In the genomic region with DNA sequence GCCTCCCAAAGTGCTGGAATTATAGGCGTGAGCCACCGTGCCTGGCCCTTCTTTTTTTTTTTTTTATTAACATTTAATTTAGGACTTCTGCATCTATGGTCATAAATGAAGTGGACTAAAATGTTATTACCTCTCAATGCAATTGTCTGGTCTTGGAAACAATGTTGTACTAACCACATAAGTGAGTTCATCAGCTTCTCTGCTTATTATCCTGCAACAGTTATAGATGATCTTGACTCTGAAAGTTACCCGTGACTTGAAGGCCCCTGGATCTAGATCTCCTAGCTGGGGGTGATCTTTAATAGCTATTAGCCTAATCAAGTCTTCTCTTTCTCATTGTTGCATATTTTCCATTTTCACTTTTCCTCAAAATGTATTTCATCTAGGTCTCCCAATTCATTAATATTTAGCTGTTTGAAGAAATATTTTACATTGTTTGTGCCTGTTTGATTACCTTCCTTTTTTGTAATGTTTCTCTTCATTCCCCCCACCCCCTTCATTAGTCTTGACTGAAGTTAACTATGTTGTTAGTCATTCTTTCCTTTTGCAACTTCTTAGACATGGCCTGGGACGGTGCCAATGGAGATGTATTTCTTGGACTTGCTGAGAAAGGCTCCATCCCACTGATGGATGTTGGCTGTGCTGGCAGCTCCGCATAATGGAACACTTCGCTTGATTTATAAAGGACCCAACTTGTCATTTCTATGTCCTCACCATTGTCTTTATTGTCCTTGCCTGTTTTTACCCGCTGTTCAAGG, we compare ENCODE assay signal across 14 cellular contexts.
DNase-seq lines count a peak whose midpoint lies in the region; ATAC-seq, FAIRE-seq and TF ChIP-seq lines count a peak whose summit lies in the region.
"Had no signal": no experiment of that assay in that cellular context is flagged by ENCODE, and none has a peak within 500 bp of the region (broad histone marks: within the 10 kb centered on the region; RNA-seq: fewer than 3 reads in every experiment).

No MANE protein-coding gene starts in this region.

- POLR2A ChIA-PET in HepG2 (lab: Yijun Ruan, JAX) = no interaction called here

- intact Hi-C loops in heart left ventricle (cut with DNase I) (no loop called here), cardiac septum (cut with DNase I) (no loop called here), HepG2 (cut with micrococcal nuclease; ENCODE audit: unreplicated experiment) (no loop called here), aorta (cut with DNase I) (loop anchor here in 1 of 2 donors (2.0 to 5.0 kb wide), 2 partner anchors 45 to 74 kb away; no protein-coding TSS in a partner anchor)

- FAIRE-seq in HepG2 (lab: Jason Lieb, UNC) = no peak

- no peak overlapping the region for H2AFZ ChIP-seq in HepG2 (ENCODE audit: low read length)

- in situ Hi-C loops in HepG2 (cut with HindIII; ENCODE audit: extremely low pct_ligation_motif_present, low pct_unique_long_range_greater_than_20kb) = no loop called here

- H4K20me1 ChIP-seq in HepG2 (ENCODE audit: insufficient read depth, low read length) = no peaks in the 10 kb centered on the region

- H3K9me3 ChIP-seq in heart left ventricle (no peaks in the 10 kb centered on the region), HepG2 (ENCODE audit: low read length) (no peaks in the 10 kb centered on the region), aorta (ENCODE audit: control insufficient read depth, low read length) (no peaks in the 10 kb centered on the region)
- H3K9me3 ChIP-seq: psoas muscle had no signal

- TF ChIP-seq EP300 in HepG2 (IDR thresholded peaks at IDR 0.05; ENCODE audit: low read depth in 2 of 2, low read length in 2 of 2) (no peak), HepG2 (CRISPR knock-in tag; IDR thresholded peaks at IDR 0.05; ENCODE audit: borderline replicate concordance) (no peak)

- ATAC-seq in heart left ventricle (peak in 3 of 4 donors; percentile 33 to 77 (median 39)), HepG2 (no peak), aorta (ENCODE audit: low FRiP score) (peak; percentile 80), HG03432 (IDR thresholded peaks at IDR 0.05; ENCODE audit: unreplicated experiment) (no peak)
- ATAC-seq: psoas muscle had no signal

- TF ChIP-seq CTCF in heart left ventricle (IDR thresholded peaks at IDR 0.05) (no peak), HepG2 (CRISPR knock-in tag; IDR thresholded peaks at IDR 0.05) (no peak), GM20000 (IDR thresholded peaks at IDR 0.05; ENCODE audit: extremely low read depth, missing control alignments) (no peak)

- CTCF ChIA-PET in HepG2 (lab: Yijun Ruan, JAX; ENCODE audit: low intra/inter-chr PET ratio, low total read pairs) = no interaction called here

- H3K36me3 ChIP-seq in heart left ventricle (no peaks in the 10 kb centered on the region), HepG2 (replicated peaks in 1 of 2; ENCODE audit: control insufficient read depth in 1 of 2, insufficient read depth in 2 of 2, low read length in 2 of 2) (no peaks in the 10 kb centered on the region; a peak in 1 of 5 replicates), aorta (ENCODE audit: control insufficient read depth in 1 of 2, insufficient read depth in 2 of 2, low read length in 1 of 2) (no peaks in the 10 kb centered on the region)

- H3K9ac ChIP-seq in HepG2 (ENCODE audit: insufficient read depth, low read depth, low read length) = no peak overlapping the region

- H3K4me3 ChIP-seq in heart left ventricle (no peak overlapping the region), HepG2 (replicated peaks in 1 of 3; ENCODE audit: insufficient read depth in 1 of 3, low read depth in 2 of 3, low read length in 3 of 3) (no peak overlapping the region), aorta (ENCODE audit: low read length in 2 of 2) (no peak overlapping the region)
- H3K4me3 ChIP-seq: psoas muscle had no signal

- no peak for TF ChIP-seq RAD21 in HepG2 (CRISPR knock-in tag; IDR thresholded peaks at IDR 0.05)

- no peak overlapping the region for H3K4me2 ChIP-seq in HepG2 (ENCODE audit: low read depth, low read length)

- 84 to 90% (median 87%) methylated on average over 7 of the region's 7 CpGs for WGBS in heart left ventricle, 4 donors
- 98% methylated on average over 7 of the region's 7 CpGs for WGBS in HepG2 (ENCODE audit: low lambda C conversion rate)
- WGBS in aorta, 2 donors = 30 to 32% methylated on average over 7 of the region's 7 CpGs

- peak in 4 of 5 donors; percentile 54 to 73 (median 62) for DNase-seq in heart left ventricle
- DNase-seq in cardiac septum (ENCODE audit: low spot score) = no peak
- DNase-seq in epithelial cell of prostate (ENCODE audit: low read depth, low spot score) = peak; percentile 39
- DNase-seq in HepG2 (ENCODE audit: low spot score) = no peak
- peak; percentile 89 to 92 for DNase-seq in aorta
- DNase-seq in GM20000 (ENCODE audit: low spot score) = no peak
- no peak for DNase-seq in activated CD4-positive, alpha-beta T cell treated with anti-CD3 and anti-CD28 coated beads for 48 hours
- DNase-seq: activated T-cell treated with anti-CD3 and anti-CD28 coated beads, Interleukin-2, amount 50 U/mL, for 24 hours; effector memory CD4-positive, alpha-beta T cell; GF-D8; NCI-H1417 had no signal

- H3K79me2 ChIP-seq in HepG2 (ENCODE audit: insufficient read depth, low read length) = no peaks in the 10 kb centered on the region

- H3K27ac ChIP-seq in heart left ventricle (peak overlapping the region in 2 of 12 donors; percentile 35 to 37), epithelial cell of prostate (no peak overlapping the region), HepG2 (ENCODE audit: extremely low read length, insufficient read depth, low read length) (peak overlapping the region; percentile 49), aorta (ENCODE audit: low read depth in 1 of 2, low read length in 2 of 2) (peak overlapping the region; percentile 89 to 95)
- H3K27ac ChIP-seq: HL-60, psoas muscle had no signal

- H3K27me3 ChIP-seq in heart left ventricle (no peaks in the 10 kb centered on the region), HepG2 (ENCODE audit: control insufficient read depth in 1 of 2, insufficient read depth in 2 of 2, low read length in 2 of 2) (no peaks in the 10 kb centered on the region), aorta (ENCODE audit: control insufficient read depth in 1 of 2, insufficient read depth in 2 of 2, low read length in 1 of 2) (no peaks in the 10 kb centered on the region)

- TF ChIP-seq POLR2A in heart left ventricle (IDR thresholded peaks at IDR 0.05) (no peak), HepG2 (IDR thresholded peaks at IDR 0.05; ENCODE audit: insufficient read depth in 1 of 2, low read depth in 2 of 2, low read length in 2 of 2) (no peak)

- H3K4me1 ChIP-seq in heart left ventricle (peaks cover 0 to 20% (median 0%) of the 10 kb centered on the region in 12 donors), HepG2 (ENCODE audit: insufficient read depth, low read length) (peaks cover 25% of the 10 kb centered on the region), aorta (ENCODE audit: control insufficient read depth in 1 of 2, insufficient read depth in 2 of 2, low read length in 2 of 2) (peaks cover 0 to 3% of the 10 kb centered on the region in 2 donors)
- H3K4me1 ChIP-seq: psoas muscle had no signal

- no TSS peak for BruUV-seq in HepG2 (replicated peaks; lab: Mats Ljungman, UMichigan)

TF ChIP-seq in HepG2, 621 proteins besides CTCF, POLR2A, EP300 and RAD21:
- no peak for TF ChIP-seq CEBPB (IDR thresholded peaks at IDR 0.05; ENCODE audit: borderline replicate concordance, low read depth, low read length)
- TF ChIP-seq PCBP1 (IDR thresholded peaks at IDR 0.05; ENCODE audit: borderline replicate concordance, low read depth, low read length) = no peak
- TF ChIP-seq ZSCAN20 (CRISPR knock-in tag; IDR thresholded peaks at IDR 0.05; ENCODE audit: borderline replicate concordance) = no peak
- TF ChIP-seq ZNF230 (CRISPR knock-in tag; IDR thresholded peaks at IDR 0.05) = no peak
- TF ChIP-seq, protein P1, sequence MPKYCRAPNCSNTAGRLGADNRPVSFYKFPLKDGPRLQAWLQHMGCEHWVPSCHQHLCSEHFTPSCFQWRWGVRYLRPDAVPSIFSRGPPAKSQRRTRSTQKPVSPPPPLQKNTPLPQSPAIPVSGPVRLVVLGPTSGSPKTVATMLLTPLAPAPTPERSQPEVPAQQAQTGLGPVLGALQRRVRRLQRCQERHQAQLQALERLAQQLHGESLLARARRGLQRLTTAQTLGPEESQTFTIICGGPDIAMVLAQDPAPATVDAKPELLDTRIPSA (CRISPR knock-in tag; IDR thresholded peaks at IDR 0.05; ENCODE audit: borderline replicate concordance) = no peak
- TF ChIP-seq ZNF773 (CRISPR knock-in tag; IDR thresholded peaks at IDR 0.05; ENCODE audit: borderline replicate concordance) = no peak
- TF ChIP-seq SYNCRIP (IDR thresholded peaks at IDR 0.05; ENCODE audit: insufficient read depth, low read depth, low read length) = no peak
- TF ChIP-seq HHEX (CRISPR knock-in tag; IDR thresholded peaks at IDR 0.05) = no peak
- no peak for TF ChIP-seq ZNF451 (CRISPR knock-in tag; IDR thresholded peaks at IDR 0.05)
- no peak for TF ChIP-seq CCDC6 (CRISPR knock-in tag; IDR thresholded peaks at IDR 0.05)
- TF ChIP-seq POGZ (CRISPR knock-in tag; IDR thresholded peaks at IDR 0.05) = no peak
- TF ChIP-seq HDAC1 (CRISPR knock-in tag; IDR thresholded peaks at IDR 0.05) = no peak
- no peak for TF ChIP-seq RFX1 (IDR thresholded peaks at IDR 0.05)
- no peak for TF ChIP-seq DPF2 (CRISPR knock-in tag; IDR thresholded peaks at IDR 0.05; ENCODE audit: borderline replicate concordance, low read depth)
- no peak for TF ChIP-seq SAP130 (CRISPR knock-in tag; IDR thresholded peaks at IDR 0.05; ENCODE audit: low read depth)
- TF ChIP-seq CBFB (CRISPR knock-in tag; IDR thresholded peaks at IDR 0.05) = no peak

Comparison
In these comparisons a context has a peak if more than half of its experiments do, and no peak if none do; other contexts are left out.
1. DNase-seq: peak in heart left ventricle (4 of 5), epithelial cell of prostate (single experiment) and aorta (2 of 2); none in cardiac septum (single experiment), HepG2 (single experiment), GM20000 (single experiment) and activated CD4-positive, alpha-beta T cell treated with anti-CD3 and anti-CD28 coated beads for 48 hours (single experiment).
2. ATAC-seq: peak in heart left ventricle (3 of 4) and aorta (single experiment); none in HepG2 (single experiment) and HG03432 (single experiment).